ENCODE assay signal across 14 cellular contexts in genomic region chr17:81731271-81731670, GRCh38. TPM values are rescaled to one million over a fixed set of nuclear protein-coding genes. Genes with fewer than 3 reads are reported as not detected.
DNase-seq lines count a peak whose midpoint lies in the region; ATAC-seq and TF ChIP-seq lines count a peak whose summit lies in the region.
"Had no signal": no experiment of that assay in that cellular context is flagged by ENCODE, and none has a peak within 500 bp of the region (broad histone marks: within the 10 kb centered on the region; RNA-seq: fewer than 3 reads in every experiment).

No MANE protein-coding gene starts in this region.

- ATAC-seq in GM21786 (IDR thresholded peaks at IDR 0.05; ENCODE audit: unreplicated experiment), result no peak
- ATAC-seq: CD8-positive, alpha-beta T cell; HCT116 had no signal

- peak overlapping the region; percentile 90 for H2AFZ ChIP-seq in osteoblast (ENCODE audit: low read length)

- peaks cover 22% of the 10 kb centered on the region for H3K4me1 ChIP-seq in osteoblast (ENCODE audit: insufficient read depth, low read length)

- DNase-seq in ELR (ENCODE audit: low read depth) (peak; percentile 45), NCI-H1694 treated with DMSO at 0.1 percent for 48 hours (lab: John Stamatoyannopoulos, UW) (peak; percentile 78), osteoblast (ENCODE audit: insufficient read length, low spot score, missing footprints) (peak; percentile 92), activated T-cell treated with anti-CD3 and anti-CD28 coated beads for 4 hours (no peak), NCI-H146 treated with DMSO at 0.1 percent for 48 hours (lab: John Stamatoyannopoulos, UW; ENCODE audit: unreplicated experiment) (no peak), midbrain (lab: John Stamatoyannopoulos, UW) (no peak)
- DNase-seq: activated CD4-positive, alpha-beta T cell treated with anti-CD3 and anti-CD28 coated beads, Interleukin-2, amount 50 U/mL, for 48 hours; activated naive CD4-positive, alpha-beta T cell treated with anti-CD3 and anti-CD28 coated beads, Interleukin-2, amount 50 U/mL, for 16 hours; CD8-positive, alpha-beta T cell; NCI-H526 treated with DMSO at 0.1 percent for 48 hours; tibial artery had no signal

- no peaks in the 10 kb centered on the region for H3K9me3 ChIP-seq in osteoblast (ENCODE audit: low read depth, low read length)
- H3K9me3 ChIP-seq: tibial artery had no signal

- H3K4me3 ChIP-seq in osteoblast (ENCODE audit: insufficient read depth, low read length), result peak overlapping the region; percentile 50
- H3K4me3 ChIP-seq: tibial artery had no signal

- no peaks in the 10 kb centered on the region for H4K20me1 ChIP-seq in osteoblast (ENCODE audit: insufficient read depth, low read length)

- peak overlapping the region; percentile 47 for H3K27ac ChIP-seq in cingulate gyrus (ENCODE audit: low read depth, low read length)
- peak overlapping the region; percentile 70 for H3K27ac ChIP-seq in osteoblast (ENCODE audit: low read depth, low read length)
- H3K27ac ChIP-seq: tibial artery had no signal

- H3K36me3 ChIP-seq in osteoblast (ENCODE audit: insufficient read depth, low read length), result no peaks in the 10 kb centered on the region
- H3K36me3 ChIP-seq: tibial artery had no signal

- H3K4me2 ChIP-seq in osteoblast (ENCODE audit: insufficient read depth, low read length), result peak overlapping the region; percentile 78

- no peaks in the 10 kb centered on the region for H3K79me2 ChIP-seq in osteoblast (ENCODE audit: insufficient read depth, low read length)

- no peaks in the 10 kb centered on the region for H3K27me3 ChIP-seq in osteoblast (ENCODE audit: insufficient read depth, low read length)

- TF ChIP-seq CTCF in osteoblast (IDR thresholded peaks at IDR 0.05; ENCODE audit: extremely low read depth, low read depth, low read length), result no peak

RNA-seq across cellular contexts. Expression of gene SLC25A10, which starts 19.2 kb away (rescaled TPM):
- 7.6 and 8.3 TPM in 2 replicates for total RNA-seq in osteoblast

RNA-seq across cellular contexts. Expression of gene MRPL12, which starts 28.1 kb away (rescaled TPM):
- 6.2 and 8.8 TPM in 2 replicates for total RNA-seq in osteoblast

RNA-seq across cellular contexts. Expression of gene HGS, which starts 47.5 kb away (rescaled TPM):
- total RNA-seq in osteoblast, result 100 and 110 TPM in 2 replicates

RNA-seq across cellular contexts. Expression of gene ARL16, which starts 47.7 kb away (rescaled TPM):
- total RNA-seq in osteoblast, result 24.5 and 26.1 TPM in 2 replicates

Comparison
In these comparisons a context has a peak if more than half of its experiments do, and no peak if none do; other contexts are left out.
1. DNase-seq: peak in ELR (single experiment), NCI-H1694 treated with DMSO at 0.1 percent for 48 hours (single experiment) and osteoblast (single experiment); none in activated T-cell treated with anti-CD3 and anti-CD28 coated beads for 4 hours (single experiment), NCI-H146 treated with DMSO at 0.1 percent for 48 hours (single experiment) and midbrain (single experiment).